ENCODE assay signal across 29 cellular contexts in genomic region chr4:5952286-5953002, GRCh38. TPM values are rescaled to one million over a fixed set of nuclear protein-coding genes. Genes with fewer than 3 reads are reported as not detected.
"Had no signal": no experiment of that assay in that cellular context is flagged by ENCODE, and none has a peak within 500 bp of the region (broad histone marks: within the 10 kb centered on the region; RNA-seq: fewer than 3 reads in every experiment).

No MANE protein-coding gene starts in this region.

- H3K36me3 ChIP-seq: adrenal gland, Peyer's patch, SJSA1 had no signal

- H3K4me3 ChIP-seq: adrenal gland, K562, Peyer's patch, SJSA1 had no signal

- H3K27me3 ChIP-seq: adrenal gland, Peyer's patch, SJSA1 had no signal

- H3K27ac Mint-ChIP-seq: activated CD8-positive, alpha-beta T cell treated with anti-CD3 and anti-CD28 coated beads, Interleukin-2, amount 10 ng/mL, durations not matched to agents 7 days and 5 days; activated naive CD4-positive, alpha-beta T cell treated with anti-CD3 and anti-CD28 coated beads, Interleukin-2, amount 10 ng/mL, durations not matched to agents 7 days and 5 days; activated naive CD8-positive, alpha-beta T cell treated with anti-CD3 and anti-CD28 coated beads, Interleukin-2, amount 10 ng/mL, durations not matched to agents 7 days and 5 days; T-helper 1 cell treated with Interleukin-12 subunit alpha and Interleukin-12 subunit beta and Interleukin-4 antibody, amounts not matched to agents 30 μg/mL and 1 μg/mL, for 36 hours; WTC11 had no signal

- H3K9me3 ChIP-seq: adrenal gland, Peyer's patch, SJSA1 had no signal

- H3K4me1 Mint-ChIP-seq: activated naive CD4-positive, alpha-beta T cell treated with anti-CD3 and anti-CD28 coated beads, Interleukin-2, amount 10 ng/mL, durations not matched to agents 7 days and 5 days had no signal

- H3K4me3 Mint-ChIP-seq: activated CD8-positive, alpha-beta T cell treated with anti-CD3 and anti-CD28 coated beads, Interleukin-2, amount 10 ng/mL, durations not matched to agents 7 days and 5 days; activated naive CD4-positive, alpha-beta T cell treated with anti-CD3 and anti-CD28 coated beads, Interleukin-2, amount 10 ng/mL, durations not matched to agents 7 days and 5 days; activated naive CD8-positive, alpha-beta T cell treated with anti-CD3 and anti-CD28 coated beads, Interleukin-2, amount 10 ng/mL, durations not matched to agents 7 days and 5 days; T-helper 1 cell treated with Interleukin-12 subunit alpha and Interleukin-12 subunit beta and Interleukin-4 antibody, amounts not matched to agents 30 μg/mL and 1 μg/mL, for 36 hours; WTC11 had no signal

- H3K4me1 ChIP-seq: Peyer's patch, SJSA1 had no signal

- H3K27ac ChIP-seq: adrenal gland, Peyer's patch, RWPE1, SJSA1 had no signal

- ATAC-seq: activated CD8-positive, alpha-beta T cell treated with anti-CD3 and anti-CD28 coated beads, Interleukin-2, amount 10 ng/mL, durations not matched to agents 7 days and 5 days; K562; SK-N-SH treated with all-trans-retinoic acid at 6 μM for 48 hours; WTC11 had no signal

- DNase-seq: activated CD4-positive, alpha-beta T cell treated with anti-CD3 and anti-CD28 coated beads for 48 hours; activated CD4-positive, alpha-beta T cell treated with anti-CD3 and anti-CD28 coated beads, Interleukin-2, amount 50 U/mL, for 4 hours; activated CD4-positive, CD25-positive, alpha-beta regulatory T cell treated with anti-CD3 and anti-CD28 coated beads, Interleukin-2, amount 50 U/mL, for 72 hours; activated CD8-positive, alpha-beta memory T cell treated with anti-CD3 and anti-CD28 coated beads, Interleukin-2, amount 50 U/mL, for 48 hours; activated CD8-positive, alpha-beta T cell treated with anti-CD3 and anti-CD28 coated beads, Interleukin-2, amount 10 ng/mL, durations not matched to agents 7 days and 5 days; activated gamma-delta T cell; activated naive CD4-positive, alpha-beta T cell treated with anti-CD3 and anti-CD28 coated beads, Interleukin-2, amount 10 ng/mL, durations not matched to agents 7 days and 5 days; activated naive CD8-positive, alpha-beta T cell treated with anti-CD3 and anti-CD28 coated beads, Interleukin-2, amount 10 ng/mL, durations not matched to agents 7 days and 5 days; activated T-cell treated with anti-CD3 and anti-CD28 coated beads, Interleukin-2, amount 50 U/mL, for 1 hour; adrenal gland; anterior cingulate cortex; caudate nucleus; Karpas-422; NCI-H1105 treated with DMSO at 0.1 percent for 48 hours; NCI-H1436 treated with DMSO at 0.1 percent for 48 hours; NCI-H187; NCI-H2081; NCI-H510A treated with DMSO at 0.1 percent for 48 hours; NCI-H69; NK-92 treated with Interleukin-12 subunit alpha and Interleukin-12 subunit beta, amount 100 ng/mL, for 24 hours; SHP77; SW 1271 had no signal

- H3K27me3 Mint-ChIP-seq: activated naive CD4-positive, alpha-beta T cell treated with anti-CD3 and anti-CD28 coated beads, Interleukin-2, amount 10 ng/mL, durations not matched to agents 7 days and 5 days; activated naive CD8-positive, alpha-beta T cell treated with anti-CD3 and anti-CD28 coated beads, Interleukin-2, amount 10 ng/mL, durations not matched to agents 7 days and 5 days had no signal

- H3K9me3 Mint-ChIP-seq: activated naive CD4-positive, alpha-beta T cell treated with anti-CD3 and anti-CD28 coated beads, Interleukin-2, amount 10 ng/mL, durations not matched to agents 7 days and 5 days; activated naive CD8-positive, alpha-beta T cell treated with anti-CD3 and anti-CD28 coated beads, Interleukin-2, amount 10 ng/mL, durations not matched to agents 7 days and 5 days; T-helper 1 cell treated with Interleukin-12 subunit alpha and Interleukin-12 subunit beta and Interleukin-4 antibody, amounts not matched to agents 30 μg/mL and 1 μg/mL, for 36 hours had no signal

- H3K36me3 Mint-ChIP-seq: activated naive CD4-positive, alpha-beta T cell treated with anti-CD3 and anti-CD28 coated beads, Interleukin-2, amount 10 ng/mL, durations not matched to agents 7 days and 5 days; activated naive CD8-positive, alpha-beta T cell treated with anti-CD3 and anti-CD28 coated beads, Interleukin-2, amount 10 ng/mL, durations not matched to agents 7 days and 5 days had no signal

RNA-seq across cellular contexts. Expression of gene CRMP1, which starts 59.6 kb away (rescaled TPM):
- total RNA-seq: activated CD8-positive, alpha-beta T cell treated with anti-CD3 and anti-CD28 coated beads, Interleukin-2, amount 10 ng/mL, durations not matched to agents 7 days and 5 days; activated naive CD8-positive, alpha-beta T cell treated with anti-CD3 and anti-CD28 coated beads, Interleukin-2, amount 10 ng/mL, durations not matched to agents 7 days and 5 days; SJSA1 had no signal
